Comparison of ENCODE assay signal across 8 cellular contexts in genomic region chr1:8424539-8425116, GRCh38.
DNase-seq lines count a peak whose midpoint lies in the region; ATAC-seq and TF ChIP-seq lines count a peak whose summit lies in the region.

No MANE protein-coding gene starts in this region.

- H3K27me3 ChIP-seq in HL-60 (ENCODE audit: insufficient read depth, poor library complexity, severe bottlenecking): no peaks in the 10 kb centered on the region

- TF ChIP-seq CTCF in HL-60 (IDR thresholded peaks at IDR 0.05; ENCODE audit: insufficient read depth, low read length): no peak

- H3K4me3 Mint-ChIP-seq in T-helper 2 cell treated with Interferon-gamma antibody and Interleukin-4, amounts not matched to agents 5 μg/mL and 100 μg/mL, for 36 hours: peak overlapping the region; percentile 90
- no peak overlapping the region for H3K4me3 Mint-ChIP-seq in central memory CD8-positive, alpha-beta T cell

- ATAC-seq in central memory CD8-positive, alpha-beta T cell (replicated peaks; ENCODE audit: extremely low read depth, poor library complexity, severe bottlenecking): peak; percentile 48
- ATAC-seq in GM21723 (IDR thresholded peaks at IDR 0.05; ENCODE audit: unreplicated experiment) (no peak), HG03196 (IDR thresholded peaks at IDR 0.05; ENCODE audit: unreplicated experiment) (no peak)

- H3K9me3 Mint-ChIP-seq in T-helper 2 cell treated with Interferon-gamma antibody and Interleukin-4, amounts not matched to agents 5 μg/mL and 100 μg/mL, for 36 hours: no peaks in the 10 kb centered on the region
- no peaks in the 10 kb centered on the region for H3K9me3 Mint-ChIP-seq in central memory CD8-positive, alpha-beta T cell

- DNase-seq in DMS79 treated with DMSO at 0.1 percent for 48 hours (lab: John Stamatoyannopoulos, UW) (peak; percentile 79), HL-60 (ENCODE audit: low read depth in 1 of 2, low spot score in 1 of 2) (peak; percentile 72 to 86), left kidney (ENCODE audit: low read depth, low spot score) (peak; percentile 72)
- DNase-seq in T-helper 2 cell treated with Interferon-gamma antibody and Interleukin-4, amounts not matched to agents 5 μg/mL and 100 μg/mL, for 36 hours (ENCODE audit: low spot score): no peak
- peak; percentile 19 to 36 for DNase-seq in central memory CD8-positive, alpha-beta T cell (ENCODE audit: low spot score in 2 of 2)
- DNase-seq in stimulated activated CD4-positive, alpha-beta T cell treated with anti-CD3 and anti-CD28 coated beads, TNF-alpha, amount 100 ng/mL, for 24 hours (ENCODE audit: low read depth in 3 of 3): peak in 2 of 3 experiments; percentile 35

- H3K27ac Mint-ChIP-seq in T-helper 2 cell treated with Interferon-gamma antibody and Interleukin-4, amounts not matched to agents 5 μg/mL and 100 μg/mL, for 36 hours: peak overlapping the region; percentile 86
- H3K27ac Mint-ChIP-seq in central memory CD8-positive, alpha-beta T cell (ENCODE audit: low read depth): peak overlapping the region; percentile 98

- no peaks in the 10 kb centered on the region for H3K27me3 Mint-ChIP-seq in T-helper 2 cell treated with Interferon-gamma antibody and Interleukin-4, amounts not matched to agents 5 μg/mL and 100 μg/mL, for 36 hours (ENCODE audit: low read depth)
- no peaks in the 10 kb centered on the region for H3K27me3 Mint-ChIP-seq in central memory CD8-positive, alpha-beta T cell

- peak overlapping the region; percentile 79 for H3K27ac ChIP-seq in HL-60 (replicated peaks)

- no peak overlapping the region for H3K4me3 ChIP-seq in HL-60 (replicated peaks; ENCODE audit: insufficient read depth, low read length)

- peaks cover 45% of the 10 kb centered on the region for H3K4me1 Mint-ChIP-seq in T-helper 2 cell treated with Interferon-gamma antibody and Interleukin-4, amounts not matched to agents 5 μg/mL and 100 μg/mL, for 36 hours (ENCODE audit: low read depth)
- H3K4me1 Mint-ChIP-seq in central memory CD8-positive, alpha-beta T cell: peaks cover 55% of the 10 kb centered on the region

- peaks cover 13% of the 10 kb centered on the region for H3K36me3 Mint-ChIP-seq in T-helper 2 cell treated with Interferon-gamma antibody and Interleukin-4, amounts not matched to agents 5 μg/mL and 100 μg/mL, for 36 hours (ENCODE audit: low read depth)
- peaks cover 10% of the 10 kb centered on the region for H3K36me3 Mint-ChIP-seq in central memory CD8-positive, alpha-beta T cell (ENCODE audit: insufficient read depth)
